2 cellular contexts compared by ENCODE assay signal in genomic region chr11:127649071-127649470, GRCh38.
TF ChIP-seq lines count a peak whose summit lies in the region.

No MANE protein-coding gene starts in this region.

TF ChIP-seq in liver, 16 proteins besides CTCF, POLR2A, EP300 and RAD21 (continued from another document):
- no peak for TF ChIP-seq NR2F2 (IDR thresholded peaks at IDR 0.05)
- TF ChIP-seq MAX (IDR thresholded peaks at IDR 0.05), result peak; percentile 52
- TF ChIP-seq ATF3 (IDR thresholded peaks at IDR 0.05), result no peak
- peak; percentile 52 for TF ChIP-seq ZBTB33 (IDR thresholded peaks at IDR 0.05)
- no peak for TF ChIP-seq EGR1 (IDR thresholded peaks at IDR 0.05; ENCODE audit: low read depth in 2 of 2)
- TF ChIP-seq RXRA (IDR thresholded peaks at IDR 0.05), result peak; percentile 51 to 71
- TF ChIP-seq REST (IDR thresholded peaks at IDR 0.05), result no peak
- no peak for TF ChIP-seq FOXA1 (IDR thresholded peaks at IDR 0.05)
- peak; percentile 78 to 86 for TF ChIP-seq HNF4A (conservative IDR thresholded peaks at IDR 0.05)
- peak; percentile 17 for TF ChIP-seq HNF4G (IDR thresholded peaks at IDR 0.05)
- TF ChIP-seq TAF1 (conservative IDR thresholded peaks at IDR 0.05), result no peak
- TF ChIP-seq YY1 (IDR thresholded peaks at IDR 0.05), result peak; percentile 69
- peak; percentile 63 for TF ChIP-seq FOXA2 (IDR thresholded peaks at IDR 0.05)

TF ChIP-seq in HepG2, 621 proteins besides CTCF, POLR2A, EP300 and RAD21 (continued from another document):
- TF ChIP-seq AKNA (CRISPR knock-in tag; IDR thresholded peaks at IDR 0.05; ENCODE audit: borderline replicate concordance) (no peak), IKZF4 (CRISPR knock-in tag; IDR thresholded peaks at IDR 0.05; ENCODE audit: borderline replicate concordance, low read depth, not compliant biosample characterization) (no peak), ZNF207 (IDR thresholded peaks at IDR 0.05; ENCODE audit: borderline replicate concordance) (no peak), NFE2L1 (CRISPR knock-in tag; IDR thresholded peaks at IDR 0.05; ENCODE audit: borderline replicate concordance) (no peak), ZKSCAN8 (CRISPR knock-in tag; IDR thresholded peaks at IDR 0.05; ENCODE audit: borderline replicate concordance) (no peak), HDAC6 (IDR thresholded peaks at IDR 0.05; ENCODE audit: low read depth, low read length) (no peak), ZNF30 (CRISPR knock-in tag; IDR thresholded peaks at IDR 0.05) (no peak), ZNF547 (CRISPR knock-in tag; IDR thresholded peaks at IDR 0.05) (no peak)
